Comparison of ENCODE assay signal across 25 cellular contexts in genomic region chr1:50553921-50554320, GRCh38.
"Had no signal": no experiment of that assay in that cellular context is flagged by ENCODE, and none has a peak within 500 bp of the region (broad histone marks: within the 10 kb centered on the region; RNA-seq: fewer than 3 reads in every experiment).

No MANE protein-coding gene starts in this region.

- H3K4me1 Mint-ChIP-seq: activated naive CD8-positive, alpha-beta T cell treated with anti-CD3 and anti-CD28 coated beads, Interleukin-2, amount 10 ng/mL, durations not matched to agents 7 days and 5 days; T-cell had no signal

- H3K27me3 ChIP-seq: adrenal gland, body of pancreas had no signal

- H3K27me3 Mint-ChIP-seq: activated naive CD8-positive, alpha-beta T cell treated with anti-CD3 and anti-CD28 coated beads, Interleukin-2, amount 10 ng/mL, durations not matched to agents 7 days and 5 days; T-cell had no signal

- H3K36me3 ChIP-seq: adrenal gland had no signal

- H3K4me1 ChIP-seq: adrenal gland, body of pancreas had no signal

- ATAC-seq: activated CD8-positive, alpha-beta T cell treated with anti-CD3 and anti-CD28 coated beads, Interleukin-2, amount 10 ng/mL, durations not matched to agents 7 days and 5 days; body of pancreas; Right ventricle myocardium inferior; T-cell had no signal

- H3K4me3 Mint-ChIP-seq: activated CD8-positive, alpha-beta T cell treated with anti-CD3 and anti-CD28 coated beads, Interleukin-2, amount 10 ng/mL, durations not matched to agents 7 days and 5 days; activated naive CD8-positive, alpha-beta T cell treated with anti-CD3 and anti-CD28 coated beads, Interleukin-2, amount 10 ng/mL, durations not matched to agents 7 days and 5 days; T-cell had no signal

- H3K9me3 ChIP-seq: adrenal gland, body of pancreas had no signal

- H3K9me3 Mint-ChIP-seq: activated naive CD8-positive, alpha-beta T cell treated with anti-CD3 and anti-CD28 coated beads, Interleukin-2, amount 10 ng/mL, durations not matched to agents 7 days and 5 days; T-cell had no signal

- FAIRE-seq: bronchial epithelial cell had no signal

- DNase-seq: activated CD4-positive, alpha-beta T cell treated with anti-CD3 and anti-CD28 coated beads for 48 hours; activated CD4-positive, alpha-beta T cell treated with anti-CD3 and anti-CD28 coated beads, Interleukin-2, amount 50 U/mL, for 4 hours; activated CD4-positive, CD25-positive, alpha-beta regulatory T cell treated with anti-CD3 and anti-CD28 coated beads, Interleukin-2, amount 50 U/mL, for 72 hours; activated CD8-positive, alpha-beta memory T cell treated with anti-CD3 and anti-CD28 coated beads, Interleukin-2, amount 50 U/mL, for 48 hours; activated CD8-positive, alpha-beta T cell treated with anti-CD3 and anti-CD28 coated beads, Interleukin-2, amount 10 ng/mL, durations not matched to agents 7 days and 5 days; activated naive CD4-positive, alpha-beta T cell treated with anti-CD3 and anti-CD28 coated beads, Interleukin-2, amount 50 U/mL, for 16 hours; activated naive CD8-positive, alpha-beta T cell treated with anti-CD3 and anti-CD28 coated beads, Interleukin-2, amount 10 ng/mL, durations not matched to agents 7 days and 5 days; activated T-cell treated with anti-CD3 and anti-CD28 coated beads, Interleukin-2, amount 50 U/mL, for 1 hour; adrenal gland; aorta; body of pancreas; central memory CD4-positive, alpha-beta T cell; Karpas-422; NCI-H1105; NCI-H1436; NCI-H187; NCI-H2081 treated with DMSO at 0.1 percent for 48 hours; NCI-H446; NCI-H524; RPMI8226; T-cell had no signal

- H3K36me3 Mint-ChIP-seq: activated naive CD8-positive, alpha-beta T cell treated with anti-CD3 and anti-CD28 coated beads, Interleukin-2, amount 10 ng/mL, durations not matched to agents 7 days and 5 days had no signal

- H3K4me3 ChIP-seq: adrenal gland, body of pancreas, coronary artery, SK-N-MC had no signal

- H3K27ac Mint-ChIP-seq: activated CD8-positive, alpha-beta T cell treated with anti-CD3 and anti-CD28 coated beads, Interleukin-2, amount 10 ng/mL, durations not matched to agents 7 days and 5 days; activated naive CD8-positive, alpha-beta T cell treated with anti-CD3 and anti-CD28 coated beads, Interleukin-2, amount 10 ng/mL, durations not matched to agents 7 days and 5 days; T-cell had no signal

- H3K27ac ChIP-seq: adrenal gland, body of pancreas, coronary artery, SK-N-MC had no signal
